22 cellular contexts compared by ENCODE assay signal in the genomic region with DNA sequence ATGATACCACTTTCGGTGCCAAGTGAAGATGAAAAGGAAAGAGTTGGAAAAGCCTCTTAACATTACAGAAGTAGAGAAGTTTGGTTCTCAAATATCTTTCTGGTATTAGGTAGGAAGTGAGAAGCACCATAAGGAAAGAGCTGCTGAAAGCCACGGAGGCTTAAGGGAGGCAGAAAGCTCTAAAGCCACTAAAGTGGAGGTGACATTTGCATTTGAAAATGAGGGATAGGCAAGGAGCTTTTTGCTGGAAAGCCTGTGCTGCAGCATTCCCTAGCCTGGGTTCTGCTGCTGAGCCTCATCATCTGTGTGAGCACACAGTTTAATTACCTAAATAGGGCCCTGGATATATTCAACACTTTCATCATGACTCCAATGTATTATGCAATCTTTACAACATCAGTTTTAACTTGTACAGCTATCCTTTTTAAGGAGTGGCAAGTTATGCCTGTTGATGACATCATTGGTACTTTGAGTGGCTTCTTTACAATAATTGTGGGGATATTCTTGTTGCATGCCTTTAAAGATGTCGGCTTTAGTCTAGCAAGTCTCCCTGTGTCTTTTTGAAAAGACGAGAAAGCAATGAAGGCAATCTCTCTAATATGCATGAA.
DNase-seq lines count a peak whose midpoint lies in the region; ATAC-seq, FAIRE-seq and TF ChIP-seq lines count a peak whose summit lies in the region.
"Had no signal": no experiment of that assay in that cellular context is flagged by ENCODE, and none has a peak within 500 bp of the region (broad histone marks: within the 10 kb centered on the region; RNA-seq: fewer than 3 reads in every experiment).

No MANE protein-coding gene starts in this region.

- no peak overlapping the region for H3K9ac ChIP-seq in K562 (ENCODE audit: insufficient read depth in 1 of 2, low read depth in 2 of 2, low read length in 2 of 2)
- no peak overlapping the region for H3K9ac ChIP-seq in neural progenitor cell
- H3K9ac ChIP-seq: SK-N-SH had no signal

- no peaks in the 10 kb centered on the region for H3K4me1 Mint-ChIP-seq in neural progenitor cell
- H3K4me1 Mint-ChIP-seq: CD14-positive monocyte had no signal

- no peak overlapping the region for H3K4me3 Mint-ChIP-seq in neural progenitor cell
- H3K4me3 Mint-ChIP-seq: CD14-positive monocyte had no signal

- H3K27me3 Mint-ChIP-seq in neural progenitor cell (ENCODE audit: insufficient read depth, low read depth): no peaks in the 10 kb centered on the region

- H3K27me3 ChIP-seq in K562 (ENCODE audit: control insufficient read depth in 2 of 2, insufficient read depth in 2 of 2, low read length in 2 of 2) (no peaks in the 10 kb centered on the region), neural progenitor cell (no peaks in the 10 kb centered on the region)
- H3K27me3 ChIP-seq: Peyer's patch had no signal

- no peaks in the 10 kb centered on the region for H3K36me3 Mint-ChIP-seq in neural progenitor cell
- H3K36me3 Mint-ChIP-seq: CD14-positive monocyte had no signal

- H3K27ac ChIP-seq in K562 (ENCODE audit: extremely low read depth, low read depth, low read length) (no peak overlapping the region), neural progenitor cell (no peak overlapping the region)
- H3K27ac ChIP-seq: 22Rv1, Peyer's patch had no signal

- ATAC-seq in K562: no peak
- ATAC-seq in GM19351 (IDR thresholded peaks at IDR 0.05; ENCODE audit: unreplicated experiment): no peak
- ATAC-seq in GM21576 (IDR thresholded peaks at IDR 0.05; ENCODE audit: unreplicated experiment): no peak
- ATAC-seq: Right ventricle myocardium inferior had no signal

- no peaks in the 10 kb centered on the region for H3K9me1 ChIP-seq in K562 (ENCODE audit: control insufficient read depth, insufficient read depth, low read length)

- TF ChIP-seq POLR2A in K562 (conservative IDR thresholded peaks at IDR 0.05): no peak

- DNase-seq in SIG-M5 treated with dmso at 0.1 percent for 504 hours (lab: John Stamatoyannopoulos, UW; ENCODE audit: unreplicated experiment): peak; percentile 70
- DNase-seq in SIG-M5 (lab: John Stamatoyannopoulos, UW): no peak
- peak; percentile 76 for DNase-seq in NOMO-1 treated with DMSO at 0.1 percent for 48 hours (lab: John Stamatoyannopoulos, UW; ENCODE audit: unreplicated experiment)
- DNase-seq in K562 (ENCODE audit: extremely low read depth in 1 of 4, low spot score in 3 of 4): no peak
- no peak for DNase-seq in neural progenitor cell (ENCODE audit: low spot score)
- DNase-seq in kidney tubule cell (ENCODE audit: low spot score): no peak
- DNase-seq: DMS79 treated with DMSO at 0.1 percent for 48 hours, HCEC 1CT, NCI-H1048, NCI-H1436, NCI-H1930, NCI-H226, NCI-H524, NCI-H82, Peyer's patch, SK-N-SH had no signal

- H3K27ac Mint-ChIP-seq in neural progenitor cell: no peak overlapping the region

- peaks cover 2% of the 10 kb centered on the region for H3K9me3 Mint-ChIP-seq in neural progenitor cell

- no peaks in the 10 kb centered on the region for H3K9me3 ChIP-seq in K562 (replicated peaks; ENCODE audit: control insufficient read depth, insufficient read depth, low read depth, low read length)
- H3K9me3 ChIP-seq in neural progenitor cell (ENCODE audit: low read depth): no peaks in the 10 kb centered on the region
- H3K9me3 ChIP-seq: Peyer's patch, SK-N-SH had no signal

- TF ChIP-seq RAD21 in K562 (CRISPR knock-in tag; conservative IDR thresholded peaks at IDR 0.05 in 1 of 2, IDR thresholded peaks at IDR 0.05 in 1 of 2): no peak

- no peak overlapping the region for H3K4me3 ChIP-seq in K562
- H3K4me3 ChIP-seq in neural progenitor cell: no peak overlapping the region
- H3K4me3 ChIP-seq: Peyer's patch had no signal

- TF ChIP-seq CTCF in K562 (IDR thresholded peaks at IDR 0.05 in 2 of 3, conservative IDR thresholded peaks at IDR 0.05 in 1 of 3; ENCODE audit: insufficient read depth in 2 of 3, low read depth in 1 of 3, low read length in 3 of 3) (no peak), neural progenitor cell (IDR thresholded peaks at IDR 0.05) (no peak)

- TF ChIP-seq EP300 in K562 (IDR thresholded peaks at IDR 0.05; ENCODE audit: low read length): no peak

- FAIRE-seq in K562 (lab: Jason Lieb, UNC): no peak
- FAIRE-seq: HTR-8/SVneo had no signal

- CTCF ChIA-PET in K562 (lab: Yijun Ruan, JAX; ENCODE audit: low intra/inter-chr PET ratio): no interaction called here

- H3K4me1 ChIP-seq in K562 (replicated peaks in 1 of 2; ENCODE audit: control insufficient read depth in 2 of 2, insufficient read depth in 2 of 2, low read length in 2 of 2) (no peaks in the 10 kb centered on the region), neural progenitor cell (no peaks in the 10 kb centered on the region)
- H3K4me1 ChIP-seq: Peyer's patch had no signal

- H3K79me2 ChIP-seq in K562 (ENCODE audit: control insufficient read depth, insufficient read depth, low read length): no peaks in the 10 kb centered on the region
- H3K79me2 ChIP-seq in neural progenitor cell (ENCODE audit: low read depth): no peaks in the 10 kb centered on the region

- H3K4me2 ChIP-seq in K562 (ENCODE audit: insufficient read depth, low read length): no peak overlapping the region
- no peak overlapping the region for H3K4me2 ChIP-seq in neural progenitor cell
- H3K4me2 ChIP-seq: SK-N-SH had no signal

- in situ Hi-C loops in K562 (cut with MboI): no loop called here

- H3F3A ChIP-seq in neural progenitor cell (ENCODE audit: low read depth): no peaks in the 10 kb centered on the region

- no TSS peak for BruUV-seq in K562 (replicated peaks; lab: Mats Ljungman, UMichigan)

- 0% methylated on average over 3 of the region's 4 CpGs for WGBS in K562 (ENCODE audit: insufficient coverage, low coverage, missing lambda C conversion rate)

- H4K20me1 ChIP-seq in K562 (replicated peaks; ENCODE audit: control insufficient read depth, insufficient read depth, low read length) (no peaks in the 10 kb centered on the region), neural progenitor cell (ENCODE audit: low read depth) (no peaks in the 10 kb centered on the region)

- H3K36me3 ChIP-seq in K562 (ENCODE audit: control insufficient read depth, insufficient read depth, low read length) (no peaks in the 10 kb centered on the region), neural progenitor cell (no peaks in the 10 kb centered on the region)
- H3K36me3 ChIP-seq: Peyer's patch had no signal

- H2AFZ ChIP-seq in K562 (ENCODE audit: low read depth, low read length) (no peak overlapping the region), neural progenitor cell (replicated peaks) (peak overlapping the region; percentile 29)

- intact Hi-C loops in K562 (cut with micrococcal nuclease): no loop called here

- POLR2A ChIA-PET in K562 (lab: Yijun Ruan, JAX): no interaction called here

TF ChIP-seq in K562, 482 proteins besides CTCF, POLR2A, EP300 and RAD21:
- TF ChIP-seq CEBPB (tag; IDR thresholded peaks at IDR 0.05): 0 out of 2 replicates have a peak, but pooled peaks have one; percentile 11
- no peak for TF ChIP-seq BHLHE40 (IDR thresholded peaks at IDR 0.05; ENCODE audit: low read length)
- no peak for TF ChIP-seq U2AF2 (optimal IDR thresholded peaks at IDR 0.05; ENCODE audit: low read depth, low read length)
- no peak for TF ChIP-seq POLR2H (tag; IDR thresholded peaks at IDR 0.05; ENCODE audit: low read depth)
- TF ChIP-seq ZC3H4 (CRISPR knock-in tag; IDR thresholded peaks at IDR 0.05; ENCODE audit: borderline replicate concordance): no peak
- TF ChIP-seq ZNF316 (IDR thresholded peaks at IDR 0.05): no peak
- TF ChIP-seq, protein P1, sequence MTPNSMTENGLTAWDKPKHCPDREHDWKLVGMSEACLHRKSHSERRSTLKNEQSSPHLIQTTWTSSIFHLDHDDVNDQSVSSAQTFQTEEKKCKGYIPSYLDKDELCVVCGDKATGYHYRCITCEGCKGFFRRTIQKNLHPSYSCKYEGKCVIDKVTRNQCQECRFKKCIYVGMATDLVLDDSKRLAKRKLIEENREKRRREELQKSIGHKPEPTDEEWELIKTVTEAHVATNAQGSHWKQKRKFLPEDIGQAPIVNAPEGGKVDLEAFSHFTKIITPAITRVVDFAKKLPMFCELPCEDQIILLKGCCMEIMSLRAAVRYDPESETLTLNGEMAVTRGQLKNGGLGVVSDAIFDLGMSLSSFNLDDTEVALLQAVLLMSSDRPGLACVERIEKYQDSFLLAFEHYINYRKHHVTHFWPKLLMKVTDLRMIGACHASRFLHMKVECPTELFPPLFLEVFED (CRISPR knock-in tag; conservative IDR thresholded peaks at IDR 0.05): no peak
- TF ChIP-seq CEBPG (CRISPR knock-in tag; IDR thresholded peaks at IDR 0.05): no peak
- TF ChIP-seq CEBPG (tag; conservative IDR thresholded peaks at IDR 0.05 in 1 of 2, IDR thresholded peaks at IDR 0.05 in 1 of 2): peak in 1 of 2 experiments; percentile 19; a peak in 1 of 4 replicates
- no peak for TF ChIP-seq NR3C1 (CRISPR knock-in tag; IDR thresholded peaks at IDR 0.05)

Comparison
In these comparisons a context has a peak if more than half of its experiments do, and no peak if none do; other contexts are left out.
1. DNase-seq: peak in SIG-M5 treated with dmso at 0.1 percent for 504 hours (single experiment) and NOMO-1 treated with DMSO at 0.1 percent for 48 hours (single experiment); none in SIG-M5 (single experiment), K562 (0 of 4), neural progenitor cell (single experiment) and kidney tubule cell (single experiment).